8 cellular contexts compared by ENCODE assay signal in the genomic region with DNA sequence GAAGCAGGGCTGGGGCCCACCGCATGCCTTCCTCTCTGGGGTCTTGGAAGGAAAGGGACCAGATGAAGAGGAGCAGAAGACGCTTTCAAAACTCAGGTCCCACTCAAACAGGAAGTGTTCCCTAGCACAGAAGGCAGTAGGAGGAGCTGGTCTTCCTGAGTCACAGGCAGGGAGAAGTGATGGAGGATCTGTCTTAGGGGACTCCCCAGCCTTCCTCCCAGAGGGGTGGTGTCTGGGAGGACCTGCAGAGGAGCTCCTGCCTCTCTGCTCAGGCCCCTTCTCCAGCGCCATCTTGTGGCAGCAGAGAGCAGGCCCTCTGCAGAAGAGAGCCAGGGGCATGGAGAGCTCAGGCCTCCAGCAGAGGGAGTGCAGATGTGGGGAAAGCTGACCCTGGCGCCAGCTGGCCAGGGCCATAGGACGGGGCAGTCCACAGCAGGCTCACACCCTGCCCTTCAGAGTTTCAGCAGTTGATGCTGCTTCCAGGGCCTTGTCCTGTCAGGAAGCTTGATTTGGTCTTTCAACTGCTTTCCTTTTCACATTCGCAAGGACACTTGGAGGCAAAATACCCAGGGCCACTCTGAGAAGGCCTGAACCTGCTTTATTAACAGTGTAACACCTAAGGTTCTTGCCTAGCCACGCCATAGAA.
DNase-seq lines count a peak whose midpoint lies in the region; ATAC-seq and TF ChIP-seq lines count a peak whose summit lies in the region.

No MANE protein-coding gene starts in this region.

- no peaks in the 10 kb centered on the region for H3K9me3 ChIP-seq in left lung

- DNase-seq in AG08396 (ENCODE audit: low spot score) (peak; percentile 71), NCI-H2107 (lab: John Stamatoyannopoulos, UW) (peak; percentile 79), left lung (peak; percentile 93 to 94)
- DNase-seq in activated CD4-positive, CD25-positive, alpha-beta regulatory T cell (lab: John Stamatoyannopoulos, UW) = peak; percentile 42 to 59 (median 51)
- peak; percentile 66 to 74 for DNase-seq in central memory CD8-positive, alpha-beta T cell (ENCODE audit: low spot score in 2 of 2)
- DNase-seq in stimulated activated CD4-positive, alpha-beta T cell treated with anti-CD3 and anti-CD28 coated beads, Interleukin-4, amount 100 ng/mL, for 1 hour = peak; percentile 72

- H3K9me3 Mint-ChIP-seq in central memory CD8-positive, alpha-beta T cell = no peaks in the 10 kb centered on the region

- peaks cover 67% of the 10 kb centered on the region for H3K4me1 Mint-ChIP-seq in central memory CD8-positive, alpha-beta T cell

- peak; percentile 85 to 97 for TF ChIP-seq CTCF in left lung (IDR thresholded peaks at IDR 0.05)

- H3K27me3 ChIP-seq in left lung = no peaks in the 10 kb centered on the region

- peaks cover 17% of the 10 kb centered on the region for H3K36me3 Mint-ChIP-seq in central memory CD8-positive, alpha-beta T cell (ENCODE audit: insufficient read depth)

- H3K4me1 ChIP-seq in left lung = peaks cover 0 to 46% of the 10 kb centered on the region in 2 donors

- H3K4me3 ChIP-seq in left lung = peak overlapping the region in 1 of 2 donors; percentile 28

- peak overlapping the region; percentile 89 for H3K27ac Mint-ChIP-seq in central memory CD8-positive, alpha-beta T cell (ENCODE audit: low read depth)

- no peaks in the 10 kb centered on the region for H3K27me3 Mint-ChIP-seq in central memory CD8-positive, alpha-beta T cell

- ATAC-seq in GM18517 (IDR thresholded peaks at IDR 0.05; ENCODE audit: unreplicated experiment) = peak; percentile 94
- ATAC-seq in HG02973 (IDR thresholded peaks at IDR 0.05; ENCODE audit: unreplicated experiment) = peak; percentile 98
- ATAC-seq in central memory CD8-positive, alpha-beta T cell (replicated peaks; ENCODE audit: extremely low read depth, poor library complexity, severe bottlenecking) = peak; percentile 71
- ATAC-seq in left lung = peak; percentile 98

- peak overlapping the region; percentile 45 to 91 for H3K27ac ChIP-seq in left lung

- intact Hi-C loops in left lung (cut with DNase I) = loop anchor here in 1 of 2 donors (10.0 kb wide), 1 partner anchor 111 kb away; no protein-coding TSS in a partner anchor

- H3K36me3 ChIP-seq in left lung = no peaks in the 10 kb centered on the region

- H3K4me3 Mint-ChIP-seq in central memory CD8-positive, alpha-beta T cell = peak overlapping the region; percentile 84
